In the genomic region with DNA sequence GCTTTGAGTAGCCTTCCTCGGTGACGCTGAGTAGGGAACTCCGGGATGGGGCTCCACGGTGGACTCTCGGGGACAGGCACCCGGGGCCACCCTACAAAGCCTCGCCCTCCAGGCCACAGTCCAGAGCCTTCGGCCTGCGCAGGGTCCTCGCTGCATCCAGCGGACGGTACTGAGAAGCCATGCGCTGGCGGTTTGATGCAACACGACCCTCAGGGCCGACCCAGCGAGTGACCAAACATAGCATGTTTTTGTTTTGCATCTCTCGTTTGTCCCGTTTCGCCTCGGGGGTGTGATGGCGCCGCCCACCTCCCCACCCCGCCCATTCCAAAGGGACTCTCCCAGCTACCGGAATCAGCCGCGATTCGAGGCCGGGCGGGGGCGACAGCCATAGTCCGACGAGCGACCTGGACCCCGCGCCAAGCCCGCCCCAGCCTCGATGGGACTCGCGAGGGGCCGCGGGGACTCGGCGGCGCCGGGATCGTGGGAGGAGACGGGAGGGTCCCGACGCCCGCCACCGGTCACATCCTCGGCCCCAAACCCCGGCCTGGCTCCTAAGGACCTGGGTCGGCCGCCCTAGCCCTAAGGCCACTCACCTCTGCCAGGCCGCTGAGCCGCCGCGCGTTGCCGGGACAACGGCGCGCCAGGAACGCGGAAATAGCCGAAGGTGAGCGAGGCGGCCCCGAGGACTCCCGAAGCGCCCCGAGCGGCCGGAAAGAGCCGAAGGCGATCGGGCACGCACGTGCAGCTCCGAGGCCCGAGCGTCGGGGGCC, we compare ENCODE assay signal across 8 cellular contexts. TPM values are rescaled to one million over a fixed set of nuclear protein-coding genes. Genes with fewer than 3 reads are reported as not detected.
DNase-seq lines count a peak whose midpoint lies in the region; ATAC-seq, FAIRE-seq and TF ChIP-seq lines count a peak whose summit lies in the region.

No MANE protein-coding gene starts in this region.

- H3K27ac ChIP-seq in A549 (peak overlapping the region; percentile 77 to 92), lung (ENCODE audit: low read depth in 1 of 2, low read length in 1 of 2) (peak overlapping the region; percentile 85 to 86)

- peaks cover 0 to 1% of the 10 kb centered on the region in 2 donors for H3K36me3 ChIP-seq in lung (ENCODE audit: control insufficient read depth in 2 of 2, insufficient read depth in 2 of 2, low read length in 2 of 2)

- TF ChIP-seq EP300 in A549 (IDR thresholded peaks at IDR 0.05) = no peak

- ATAC-seq in A549 = peak; percentile 68 to 86
- peak; percentile 46 for ATAC-seq in GM18867 (IDR thresholded peaks at IDR 0.05; ENCODE audit: unreplicated experiment)
- peak; percentile 51 for ATAC-seq in HG03571 (IDR thresholded peaks at IDR 0.05; ENCODE audit: unreplicated experiment)
- peak; percentile 75 for ATAC-seq in lung (ENCODE audit: insufficient read depth, low FRiP score)

- TF ChIP-seq POLR2A in A549 (IDR thresholded peaks at IDR 0.05; ENCODE audit: low read length) = peak; percentile 29

- H3K9me3 ChIP-seq in A549 (no peaks in the 10 kb centered on the region), lung (ENCODE audit: control insufficient read depth in 2 of 2, insufficient read depth in 1 of 2, low read length in 1 of 2) (no peaks in the 10 kb centered on the region)

- 0 out of 5 replicates have a peak, but pooled peaks of 1 of the 2 experiments have one; percentile 18 for TF ChIP-seq RAD21 in A549 (conservative IDR thresholded peaks at IDR 0.05 in 1 of 2, IDR thresholded peaks at IDR 0.05 in 1 of 2)

- H3K27me3 ChIP-seq in lung (ENCODE audit: control insufficient read depth, insufficient read depth) = no peaks in the 10 kb centered on the region

- DNase-seq in A549 (ENCODE audit: low read depth in 1 of 2, low spot score in 1 of 2) = peak; percentile 81 to 92
- DNase-seq in NOMO-1 (lab: John Stamatoyannopoulos, UW; ENCODE audit: unreplicated experiment in 2 of 2) = peak; percentile 82 to 91
- peak; percentile 97 for DNase-seq in activated CD8-positive, alpha-beta memory T cell treated with anti-CD3 and anti-CD28 coated beads for 24 hours
- peak; percentile 90 for DNase-seq in effector CD8-positive, alpha-beta T cell (lab: John Stamatoyannopoulos, UW)
- DNase-seq in lung (ENCODE audit: low spot score) = peak; percentile 86
- peak; percentile 85 for DNase-seq in stimulated activated CD4-positive, alpha-beta T cell treated with anti-CD3 and anti-CD28 coated beads, Interleukin-4, amount 100 ng/mL, for 48 hours (ENCODE audit: low read depth in 2 of 2)

- CTCF ChIA-PET in A549 (lab: Yijun Ruan, JAX) = interaction anchor here (1.0 to 2.9 kb wide), 4 partner anchors 13 to 154 kb away, joined by 3 to 15 read pairs (median 4); a partner anchor contains a TSS

- H3K4me2 ChIP-seq in A549 = peak overlapping the region; percentile 96

- 0 out of 3 replicates have a peak, but pooled peaks have one; percentile 8 for TF ChIP-seq CTCF in A549 (IDR thresholded peaks at IDR 0.05)
- TF ChIP-seq CTCF in lung (IDR thresholded peaks at IDR 0.05; ENCODE audit: control extremely low read depth, extremely low read depth) = no peak

- FAIRE-seq in A549 (lab: Jason Lieb, UNC) = no peak

- POLR2A ChIA-PET in A549 (lab: Yijun Ruan, JAX) = interaction anchor here (0.5 to 3.2 kb wide), 8 partner anchors 9 to 182 kb away, joined by 3 to 14 read pairs (median 4); a partner anchor contains a TSS

- H3K4me1 ChIP-seq in A549 (peaks cover 12% of the 10 kb centered on the region; the same call in 2 of the 3 replicates), lung (ENCODE audit: control insufficient read depth in 2 of 2, insufficient read depth in 2 of 2, low read length in 2 of 2) (peaks cover 10 to 13% of the 10 kb centered on the region in 2 donors)

- H3K4me3 ChIP-seq in A549 (peak overlapping the region; percentile 63), lung (peak overlapping the region; percentile 55)

- WGBS in A549 (ENCODE audit: missing lambda C conversion rate) = 3% methylated on average over 29 of the region's 85 CpGs
- WGBS in lung, 2 donors = 2 to 3% methylated on average over 84 to 85 of the region's 85 CpGs

TF ChIP-seq in A549, 52 proteins besides CTCF, POLR2A, EP300 and RAD21:
- TF ChIP-seq CHD4 (IDR thresholded peaks at IDR 0.05; ENCODE audit: borderline replicate concordance) (no peak), BHLHE40 (IDR thresholded peaks at IDR 0.05; ENCODE audit: low read depth, low read length) (peak; percentile 97), SMC3 (IDR thresholded peaks at IDR 0.05) (no peak), ZFP36 (IDR thresholded peaks at IDR 0.05; ENCODE audit: borderline replicate concordance, partially characterized antibody) (no peak), TFCP2L1 (CRISPR knock-in tag; IDR thresholded peaks at IDR 0.05) (no peak; the same call in 1 of the 2 replicates), RCOR1 (IDR thresholded peaks at IDR 0.05; ENCODE audit: low read depth, low read length) (no peak), CEBPB (IDR thresholded peaks at IDR 0.05) (no peak), FOSB (CRISPR knock-in tag; IDR thresholded peaks at IDR 0.05) (no peak), KDM1A (IDR thresholded peaks at IDR 0.05; ENCODE audit: low read depth) (no peak), HOXB13 (CRISPR knock-in tag; IDR thresholded peaks at IDR 0.05; ENCODE audit: low read depth) (no peak), CBX8 (IDR thresholded peaks at IDR 0.05) (no peak), JUN (IDR thresholded peaks at IDR 0.05) (peak in 1 of 2 experiments; percentile 48; a peak in 2 of 5 replicates), PHF8 (IDR thresholded peaks at IDR 0.05; ENCODE audit: borderline replicate concordance, low read depth) (peak; percentile 50), GATA3 (IDR thresholded peaks at IDR 0.05; ENCODE audit: borderline replicate concordance) (no peak), FOSL2 (IDR thresholded peaks at IDR 0.05) (no peak), FOSL2 (CRISPR knock-in tag; IDR thresholded peaks at IDR 0.05) (no peak), HOXA7 (CRISPR knock-in tag; IDR thresholded peaks at IDR 0.05) (no peak)
- TF ChIP-seq, protein P1, sequence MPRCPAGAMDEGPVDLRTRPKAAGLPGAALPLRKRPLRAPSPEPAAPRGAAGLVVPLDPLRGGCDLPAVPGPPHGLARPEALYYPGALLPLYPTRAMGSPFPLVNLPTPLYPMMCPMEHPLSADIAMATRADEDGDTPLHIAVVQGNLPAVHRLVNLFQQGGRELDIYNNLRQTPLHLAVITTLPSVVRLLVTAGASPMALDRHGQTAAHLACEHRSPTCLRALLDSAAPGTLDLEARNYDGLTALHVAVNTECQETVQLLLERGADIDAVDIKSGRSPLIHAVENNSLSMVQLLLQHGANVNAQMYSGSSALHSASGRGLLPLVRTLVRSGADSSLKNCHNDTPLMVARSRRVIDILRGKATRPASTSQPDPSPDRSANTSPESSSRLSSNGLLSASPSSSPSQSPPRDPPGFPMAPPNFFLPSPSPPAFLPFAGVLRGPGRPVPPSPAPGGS (IDR thresholded peaks at IDR 0.05) = 0 out of 3 replicates have a peak, but pooled peaks have one; percentile 31
- TF ChIP-seq, protein P2, sequence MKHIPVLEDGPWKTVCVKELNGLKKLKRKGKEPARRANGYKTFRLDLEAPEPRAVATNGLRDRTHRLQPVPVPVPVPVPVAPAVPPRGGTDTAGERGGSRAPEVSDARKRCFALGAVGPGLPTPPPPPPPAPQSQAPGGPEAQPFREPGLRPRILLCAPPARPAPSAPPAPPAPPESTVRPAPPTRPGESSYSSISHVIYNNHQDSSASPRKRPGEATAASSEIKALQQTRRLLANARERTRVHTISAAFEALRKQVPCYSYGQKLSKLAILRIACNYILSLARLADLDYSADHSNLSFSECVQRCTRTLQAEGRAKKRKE (CRISPR knock-in tag; IDR thresholded peaks at IDR 0.05; ENCODE audit: low read depth) = no peak
- TF ChIP-seq, protein P3, sequence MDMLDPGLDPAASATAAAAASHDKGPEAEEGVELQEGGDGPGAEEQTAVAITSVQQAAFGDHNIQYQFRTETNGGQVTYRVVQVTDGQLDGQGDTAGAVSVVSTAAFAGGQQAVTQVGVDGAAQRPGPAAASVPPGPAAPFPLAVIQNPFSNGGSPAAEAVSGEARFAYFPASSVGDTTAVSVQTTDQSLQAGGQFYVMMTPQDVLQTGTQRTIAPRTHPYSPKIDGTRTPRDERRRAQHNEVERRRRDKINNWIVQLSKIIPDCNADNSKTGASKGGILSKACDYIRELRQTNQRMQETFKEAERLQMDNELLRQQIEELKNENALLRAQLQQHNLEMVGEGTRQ (IDR thresholded peaks at IDR 0.05) = no peak
- TF ChIP-seq, protein P4, sequence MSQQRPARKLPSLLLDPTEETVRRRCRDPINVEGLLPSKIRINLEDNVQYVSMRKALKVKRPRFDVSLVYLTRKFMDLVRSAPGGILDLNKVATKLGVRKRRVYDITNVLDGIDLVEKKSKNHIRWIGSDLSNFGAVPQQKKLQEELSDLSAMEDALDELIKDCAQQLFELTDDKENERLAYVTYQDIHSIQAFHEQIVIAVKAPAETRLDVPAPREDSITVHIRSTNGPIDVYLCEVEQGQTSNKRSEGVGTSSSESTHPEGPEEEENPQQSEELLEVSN (IDR thresholded peaks at IDR 0.05; ENCODE audit: borderline replicate concordance, low read depth) = 0 out of 2 replicates have a peak, but pooled peaks have one; percentile 89

RNA-seq across cellular contexts. Expression of a gene that starts 1.6 kb away (rescaled TPM):
- polyA plus RNA-seq in A549 (2011; rRNA removed) = 6.8 and 6.9 TPM in 2 replicates
- polyA plus RNA-seq in A549 (2012; cell fraction: cytosol; rRNA removed) = 10.0 and 11.0 TPM in 2 replicates
- polyA plus RNA-seq in A549 (2012; cell fraction: nucleus; rRNA removed) = 39.4 and 41.3 TPM in 2 replicates
- polyA plus RNA-seq in A549 (2017; fragmentation: RNase III; extraction: RNeasy Plus Mini Kit Qiagen cat#74134 plus additional on column Dnase treatment) = 11.1 to 14.4 TPM (median 13.7 TPM) in 3 replicates
- 18.5 and 20.5 TPM in 2 replicates for polyA minus RNA-seq in A549 (2011; rRNA and poly(A)+ RNA removed)
- 10 to 100 TPM; 42.4 to 48.5 TPM for total RNA-seq in lung
- 10 to 100 TPM; 13.6 to 24.8 TPM for polyA plus RNA-seq in lung

RNA-seq across cellular contexts. Expression of a gene that starts 1.9 kb away (rescaled TPM):
- polyA plus RNA-seq in A549 (2011; rRNA removed) (6.5 and 8.6 TPM in 2 replicates), A549 (2017; fragmentation: RNase III; extraction: RNeasy Plus Mini Kit Qiagen cat#74134 plus additional on column Dnase treatment) (8.6 to 9.1 TPM (median 9.1 TPM) in 3 replicates), lung (1 to 10 TPM; 6.6 to 8.7 TPM)
- polyA plus RNA-seq in A549 (2012; cell fraction: cytosol; rRNA removed) = 8.2 and 9.4 TPM in 2 replicates
- polyA plus RNA-seq in A549 (2012; cell fraction: nucleus; rRNA removed) = 29.2 and 33.3 TPM in 2 replicates
- polyA minus RNA-seq in A549 (2011; rRNA and poly(A)+ RNA removed) = 11.3 and 11.6 TPM in 2 replicates
- 10 to 100 TPM; 16.3 to 20.4 TPM for total RNA-seq in lung

Comparison
In these comparisons a context has a peak if more than half of its experiments do, and no peak if none do; other contexts are left out.
1. Peak in every context shown above with its lines: DNase-seq, ATAC-seq, H3K4me3 ChIP-seq and H3K27ac ChIP-seq.